ENCODE assay signal across 1 cellular context in the genomic region with DNA sequence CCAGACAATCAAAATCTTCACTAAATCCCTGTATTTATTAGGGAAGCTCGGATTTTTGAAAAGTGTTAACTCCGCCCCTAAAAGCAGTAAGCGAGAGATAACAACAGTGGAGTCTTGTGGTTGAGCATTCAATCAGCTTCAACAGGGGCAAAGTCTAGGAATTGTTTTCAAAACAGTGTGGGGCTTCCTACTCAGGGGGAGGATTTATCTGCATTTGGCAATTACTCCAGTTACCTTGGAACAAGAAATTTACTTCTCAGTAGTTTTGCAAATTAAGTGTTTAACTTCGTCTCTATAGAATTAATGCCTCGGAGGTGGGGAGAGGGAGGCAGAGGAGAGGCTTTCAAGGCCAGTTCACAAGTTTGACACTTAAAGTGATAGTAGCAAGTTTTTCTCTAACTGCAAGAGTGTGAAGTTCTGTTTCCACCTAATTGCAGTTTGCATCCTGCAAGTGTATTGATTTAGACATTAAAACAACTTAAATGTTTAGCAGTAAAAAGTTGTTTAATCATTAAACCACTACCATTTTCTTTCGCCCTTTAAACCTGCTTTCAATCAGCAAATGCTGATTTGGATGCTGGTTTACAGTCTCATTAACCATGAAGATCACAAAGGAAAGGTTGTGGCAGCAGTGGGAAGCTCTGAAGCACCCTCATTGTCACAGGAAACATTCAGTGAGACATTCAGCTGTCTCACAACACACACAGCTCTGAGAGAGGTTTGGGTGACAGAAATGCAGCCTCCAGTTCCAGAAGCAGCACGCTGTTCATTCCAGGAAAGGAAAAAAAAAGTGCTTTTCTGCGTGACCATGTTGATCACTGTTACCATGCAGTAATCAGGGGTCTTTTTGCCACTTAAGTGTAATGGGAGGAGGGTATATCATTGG.
TF ChIP-seq lines count a peak whose summit lies in the region.

No MANE protein-coding gene starts in this region.

TF ChIP-seq in HepG2, 621 proteins besides CTCF, POLR2A, EP300 and RAD21 (continued from another document and continues in another):
- TF ChIP-seq, protein P1, sequence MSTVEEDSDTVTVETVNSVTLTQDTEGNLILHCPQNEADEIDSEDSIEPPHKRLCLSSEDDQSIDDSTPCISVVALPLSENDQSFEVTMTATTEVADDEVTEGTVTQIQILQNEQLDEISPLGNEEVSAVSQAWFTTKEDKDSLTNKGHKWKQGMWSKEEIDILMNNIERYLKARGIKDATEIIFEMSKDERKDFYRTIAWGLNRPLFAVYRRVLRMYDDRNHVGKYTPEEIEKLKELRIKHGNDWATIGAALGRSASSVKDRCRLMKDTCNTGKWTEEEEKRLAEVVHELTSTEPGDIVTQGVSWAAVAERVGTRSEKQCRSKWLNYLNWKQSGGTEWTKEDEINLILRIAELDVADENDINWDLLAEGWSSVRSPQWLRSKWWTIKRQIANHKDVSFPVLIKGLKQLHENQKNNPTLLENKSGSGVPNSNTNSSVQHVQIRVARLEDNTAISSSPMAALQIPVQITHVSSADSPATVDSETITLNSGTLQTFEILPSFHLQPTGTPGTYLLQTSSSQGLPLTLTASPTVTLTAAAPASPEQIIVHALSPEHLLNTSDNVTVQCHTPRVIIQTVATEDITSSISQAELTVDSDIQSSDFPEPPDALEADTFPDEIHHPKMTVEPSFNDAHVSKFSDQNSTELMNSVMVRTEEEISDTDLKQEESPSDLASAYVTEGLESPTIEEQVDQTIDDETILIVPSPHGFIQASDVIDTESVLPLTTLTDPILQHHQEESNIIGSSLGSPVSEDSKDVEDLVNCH (CRISPR knock-in tag; IDR thresholded peaks at IDR 0.05): no peak
- TF ChIP-seq ASH2L (IDR thresholded peaks at IDR 0.05; ENCODE audit: insufficient read length, low read depth, low read length): peak; percentile 92
- TF ChIP-seq RFXAP (CRISPR knock-in tag; IDR thresholded peaks at IDR 0.05; ENCODE audit: borderline replicate concordance): no peak
- TF ChIP-seq REXO4 (CRISPR knock-in tag; IDR thresholded peaks at IDR 0.05; ENCODE audit: borderline replicate concordance): no peak
- TF ChIP-seq, protein P2, sequence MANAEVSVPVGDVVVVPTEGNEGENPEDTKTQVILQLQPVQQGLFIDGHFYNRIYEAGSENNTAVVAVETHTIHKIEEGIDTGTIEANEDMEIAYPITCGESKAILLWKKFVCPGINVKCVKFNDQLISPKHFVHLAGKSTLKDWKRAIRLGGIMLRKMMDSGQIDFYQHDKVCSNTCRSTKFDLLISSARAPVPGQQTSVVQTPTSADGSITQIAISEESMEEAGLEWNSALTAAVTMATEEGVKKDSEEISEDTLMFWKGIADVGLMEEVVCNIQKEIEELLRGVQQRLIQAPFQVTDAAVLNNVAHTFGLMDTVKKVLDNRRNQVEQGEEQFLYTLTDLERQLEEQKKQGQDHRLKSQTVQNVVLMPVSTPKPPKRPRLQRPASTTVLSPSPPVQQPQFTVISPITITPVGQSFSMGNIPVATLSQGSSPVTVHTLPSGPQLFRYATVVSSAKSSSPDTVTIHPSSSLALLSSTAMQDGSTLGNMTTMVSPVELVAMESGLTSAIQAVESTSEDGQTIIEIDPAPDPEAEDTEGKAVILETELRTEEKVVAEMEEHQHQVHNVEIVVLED (CRISPR knock-in tag; IDR thresholded peaks at IDR 0.05; ENCODE audit: borderline replicate concordance): peak; percentile 43; the same call in 1 of the 2 replicates
- no peak for TF ChIP-seq RFX5 (IDR thresholded peaks at IDR 0.05; ENCODE audit: low read depth, low read length)
- TF ChIP-seq KAT7 (CRISPR knock-in tag; IDR thresholded peaks at IDR 0.05; ENCODE audit: borderline replicate concordance): 0 out of 2 replicates have a peak, but pooled peaks have one; percentile 3
- TF ChIP-seq SRF (IDR thresholded peaks at IDR 0.05; ENCODE audit: low read depth, low read length): no peak
- peak; percentile 30; the same call in 1 of the 2 replicates for TF ChIP-seq KAT8 (CRISPR knock-in tag; IDR thresholded peaks at IDR 0.05)
- TF ChIP-seq, protein P3, sequence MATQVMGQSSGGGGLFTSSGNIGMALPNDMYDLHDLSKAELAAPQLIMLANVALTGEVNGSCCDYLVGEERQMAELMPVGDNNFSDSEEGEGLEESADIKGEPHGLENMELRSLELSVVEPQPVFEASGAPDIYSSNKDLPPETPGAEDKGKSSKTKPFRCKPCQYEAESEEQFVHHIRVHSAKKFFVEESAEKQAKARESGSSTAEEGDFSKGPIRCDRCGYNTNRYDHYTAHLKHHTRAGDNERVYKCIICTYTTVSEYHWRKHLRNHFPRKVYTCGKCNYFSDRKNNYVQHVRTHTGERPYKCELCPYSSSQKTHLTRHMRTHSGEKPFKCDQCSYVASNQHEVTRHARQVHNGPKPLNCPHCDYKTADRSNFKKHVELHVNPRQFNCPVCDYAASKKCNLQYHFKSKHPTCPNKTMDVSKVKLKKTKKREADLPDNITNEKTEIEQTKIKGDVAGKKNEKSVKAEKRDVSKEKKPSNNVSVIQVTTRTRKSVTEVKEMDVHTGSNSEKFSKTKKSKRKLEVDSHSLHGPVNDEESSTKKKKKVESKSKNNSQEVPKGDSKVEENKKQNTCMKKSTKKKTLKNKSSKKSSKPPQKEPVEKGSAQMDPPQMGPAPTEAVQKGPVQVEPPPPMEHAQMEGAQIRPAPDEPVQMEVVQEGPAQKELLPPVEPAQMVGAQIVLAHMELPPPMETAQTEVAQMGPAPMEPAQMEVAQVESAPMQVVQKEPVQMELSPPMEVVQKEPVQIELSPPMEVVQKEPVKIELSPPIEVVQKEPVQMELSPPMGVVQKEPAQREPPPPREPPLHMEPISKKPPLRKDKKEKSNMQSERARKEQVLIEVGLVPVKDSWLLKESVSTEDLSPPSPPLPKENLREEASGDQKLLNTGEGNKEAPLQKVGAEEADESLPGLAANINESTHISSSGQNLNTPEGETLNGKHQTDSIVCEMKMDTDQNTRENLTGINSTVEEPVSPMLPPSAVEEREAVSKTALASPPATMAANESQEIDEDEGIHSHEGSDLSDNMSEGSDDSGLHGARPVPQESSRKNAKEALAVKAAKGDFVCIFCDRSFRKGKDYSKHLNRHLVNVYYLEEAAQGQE (IDR thresholded peaks at IDR 0.05; ENCODE audit: borderline replicate concordance in 1 of 2, low read depth in 1 of 2, low read length in 2 of 2): peak in 1 of 2 experiments; percentile 21; a peak in 1 of 4 replicates
- peak; percentile 17; the same call in 1 of the 2 replicates for TF ChIP-seq KMT2B (CRISPR knock-in tag; IDR thresholded peaks at IDR 0.05)
- no peak for TF ChIP-seq KLF12 (CRISPR knock-in tag; IDR thresholded peaks at IDR 0.05; ENCODE audit: borderline replicate concordance)
- peak; percentile 39; the same call in 1 of the 2 replicates for TF ChIP-seq BCL6 (CRISPR knock-in tag; IDR thresholded peaks at IDR 0.05)
- TF ChIP-seq ZNF674 (CRISPR knock-in tag; IDR thresholded peaks at IDR 0.05; ENCODE audit: low read depth): no peak
- no peak for TF ChIP-seq ZBTB7A (CRISPR knock-in tag; IDR thresholded peaks at IDR 0.05)
- TF ChIP-seq ZNF292 (CRISPR knock-in tag; IDR thresholded peaks at IDR 0.05; ENCODE audit: borderline replicate concordance, low read depth): peak; percentile 48; the same call in 1 of the 2 replicates
- TF ChIP-seq, protein P4, sequence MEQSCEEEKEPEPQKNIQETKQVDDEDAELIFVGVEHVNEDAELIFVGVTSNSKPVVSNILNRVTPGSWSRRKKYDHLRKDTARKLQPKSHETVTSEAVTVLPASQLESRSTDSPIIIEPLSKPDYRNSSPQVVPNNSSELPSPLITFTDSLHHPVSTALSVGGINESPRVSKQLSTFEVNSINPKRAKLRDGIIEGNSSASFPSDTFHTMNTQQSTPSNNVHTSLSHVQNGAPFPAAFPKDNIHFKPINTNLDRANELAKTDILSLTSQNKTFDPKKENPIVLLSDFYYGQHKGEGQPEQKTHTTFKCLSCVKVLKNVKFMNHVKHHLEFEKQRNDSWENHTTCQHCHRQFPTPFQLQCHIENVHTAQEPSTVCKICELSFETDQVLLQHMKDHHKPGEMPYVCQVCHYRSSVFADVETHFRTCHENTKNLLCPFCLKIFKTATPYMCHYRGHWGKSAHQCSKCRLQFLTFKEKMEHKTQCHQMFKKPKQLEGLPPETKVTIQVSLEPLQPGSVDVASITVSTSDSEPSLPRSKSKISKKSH (CRISPR knock-in tag; IDR thresholded peaks at IDR 0.05; ENCODE audit: borderline replicate concordance): no peak
- TF ChIP-seq, protein P5, sequence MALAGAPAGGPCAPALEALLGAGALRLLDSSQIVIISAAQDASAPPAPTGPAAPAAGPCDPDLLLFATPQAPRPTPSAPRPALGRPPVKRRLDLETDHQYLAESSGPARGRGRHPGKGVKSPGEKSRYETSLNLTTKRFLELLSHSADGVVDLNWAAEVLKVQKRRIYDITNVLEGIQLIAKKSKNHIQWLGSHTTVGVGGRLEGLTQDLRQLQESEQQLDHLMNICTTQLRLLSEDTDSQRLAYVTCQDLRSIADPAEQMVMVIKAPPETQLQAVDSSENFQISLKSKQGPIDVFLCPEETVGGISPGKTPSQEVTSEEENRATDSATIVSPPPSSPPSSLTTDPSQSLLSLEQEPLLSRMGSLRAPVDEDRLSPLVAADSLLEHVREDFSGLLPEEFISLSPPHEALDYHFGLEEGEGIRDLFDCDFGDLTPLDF (CRISPR knock-in tag; IDR thresholded peaks at IDR 0.05): no peak
- no peak for TF ChIP-seq BHLHE40 (IDR thresholded peaks at IDR 0.05; ENCODE audit: low read length)
- TF ChIP-seq ZNF143 (CRISPR knock-in tag; IDR thresholded peaks at IDR 0.05): no peak
- TF ChIP-seq KDM6A (CRISPR knock-in tag; IDR thresholded peaks at IDR 0.05; ENCODE audit: low read depth): no peak; the same call in 1 of the 2 replicates
- TF ChIP-seq, protein P6, sequence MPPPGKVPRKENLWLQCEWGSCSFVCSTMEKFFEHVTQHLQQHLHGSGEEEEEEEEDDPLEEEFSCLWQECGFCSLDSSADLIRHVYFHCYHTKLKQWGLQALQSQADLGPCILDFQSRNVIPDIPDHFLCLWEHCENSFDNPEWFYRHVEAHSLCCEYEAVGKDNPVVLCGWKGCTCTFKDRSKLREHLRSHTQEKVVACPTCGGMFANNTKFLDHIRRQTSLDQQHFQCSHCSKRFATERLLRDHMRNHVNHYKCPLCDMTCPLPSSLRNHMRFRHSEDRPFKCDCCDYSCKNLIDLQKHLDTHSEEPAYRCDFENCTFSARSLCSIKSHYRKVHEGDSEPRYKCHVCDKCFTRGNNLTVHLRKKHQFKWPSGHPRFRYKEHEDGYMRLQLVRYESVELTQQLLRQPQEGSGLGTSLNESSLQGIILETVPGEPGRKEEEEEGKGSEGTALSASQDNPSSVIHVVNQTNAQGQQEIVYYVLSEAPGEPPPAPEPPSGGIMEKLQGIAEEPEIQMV (CRISPR knock-in tag; IDR thresholded peaks at IDR 0.05; ENCODE audit: low read depth): no peak
- 0 out of 2 replicates have a peak, but pooled peaks have one; percentile 34 for TF ChIP-seq MIER3 (CRISPR knock-in tag; IDR thresholded peaks at IDR 0.05; ENCODE audit: borderline replicate concordance)
- TF ChIP-seq, protein P7, sequence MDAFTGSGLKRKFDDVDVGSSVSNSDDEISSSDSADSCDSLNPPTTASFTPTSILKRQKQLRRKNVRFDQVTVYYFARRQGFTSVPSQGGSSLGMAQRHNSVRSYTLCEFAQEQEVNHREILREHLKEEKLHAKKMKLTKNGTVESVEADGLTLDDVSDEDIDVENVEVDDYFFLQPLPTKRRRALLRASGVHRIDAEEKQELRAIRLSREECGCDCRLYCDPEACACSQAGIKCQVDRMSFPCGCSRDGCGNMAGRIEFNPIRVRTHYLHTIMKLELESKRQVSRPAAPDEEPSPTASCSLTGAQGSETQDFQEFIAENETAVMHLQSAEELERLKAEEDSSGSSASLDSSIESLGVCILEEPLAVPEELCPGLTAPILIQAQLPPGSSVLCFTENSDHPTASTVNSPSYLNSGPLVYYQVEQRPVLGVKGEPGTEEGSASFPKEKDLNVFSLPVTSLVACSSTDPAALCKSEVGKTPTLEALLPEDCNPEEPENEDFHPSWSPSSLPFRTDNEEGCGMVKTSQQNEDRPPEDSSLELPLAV (CRISPR knock-in tag; conservative IDR thresholded peaks at IDR 0.05; ENCODE audit: low read depth): no peak
- TF ChIP-seq ZNF570 (CRISPR knock-in tag; IDR thresholded peaks at IDR 0.05; ENCODE audit: borderline replicate concordance): no peak
- TF ChIP-seq HDAC6 (IDR thresholded peaks at IDR 0.05; ENCODE audit: low read depth, low read length): no peak
- no peak for TF ChIP-seq CREB1 (IDR thresholded peaks at IDR 0.05)
- no peak; the same call in 1 of the 2 replicates for TF ChIP-seq CREB1 (CRISPR knock-in tag; IDR thresholded peaks at IDR 0.05)
- TF ChIP-seq ZNF160 (CRISPR knock-in tag; IDR thresholded peaks at IDR 0.05): no peak
- TF ChIP-seq, protein P8, sequence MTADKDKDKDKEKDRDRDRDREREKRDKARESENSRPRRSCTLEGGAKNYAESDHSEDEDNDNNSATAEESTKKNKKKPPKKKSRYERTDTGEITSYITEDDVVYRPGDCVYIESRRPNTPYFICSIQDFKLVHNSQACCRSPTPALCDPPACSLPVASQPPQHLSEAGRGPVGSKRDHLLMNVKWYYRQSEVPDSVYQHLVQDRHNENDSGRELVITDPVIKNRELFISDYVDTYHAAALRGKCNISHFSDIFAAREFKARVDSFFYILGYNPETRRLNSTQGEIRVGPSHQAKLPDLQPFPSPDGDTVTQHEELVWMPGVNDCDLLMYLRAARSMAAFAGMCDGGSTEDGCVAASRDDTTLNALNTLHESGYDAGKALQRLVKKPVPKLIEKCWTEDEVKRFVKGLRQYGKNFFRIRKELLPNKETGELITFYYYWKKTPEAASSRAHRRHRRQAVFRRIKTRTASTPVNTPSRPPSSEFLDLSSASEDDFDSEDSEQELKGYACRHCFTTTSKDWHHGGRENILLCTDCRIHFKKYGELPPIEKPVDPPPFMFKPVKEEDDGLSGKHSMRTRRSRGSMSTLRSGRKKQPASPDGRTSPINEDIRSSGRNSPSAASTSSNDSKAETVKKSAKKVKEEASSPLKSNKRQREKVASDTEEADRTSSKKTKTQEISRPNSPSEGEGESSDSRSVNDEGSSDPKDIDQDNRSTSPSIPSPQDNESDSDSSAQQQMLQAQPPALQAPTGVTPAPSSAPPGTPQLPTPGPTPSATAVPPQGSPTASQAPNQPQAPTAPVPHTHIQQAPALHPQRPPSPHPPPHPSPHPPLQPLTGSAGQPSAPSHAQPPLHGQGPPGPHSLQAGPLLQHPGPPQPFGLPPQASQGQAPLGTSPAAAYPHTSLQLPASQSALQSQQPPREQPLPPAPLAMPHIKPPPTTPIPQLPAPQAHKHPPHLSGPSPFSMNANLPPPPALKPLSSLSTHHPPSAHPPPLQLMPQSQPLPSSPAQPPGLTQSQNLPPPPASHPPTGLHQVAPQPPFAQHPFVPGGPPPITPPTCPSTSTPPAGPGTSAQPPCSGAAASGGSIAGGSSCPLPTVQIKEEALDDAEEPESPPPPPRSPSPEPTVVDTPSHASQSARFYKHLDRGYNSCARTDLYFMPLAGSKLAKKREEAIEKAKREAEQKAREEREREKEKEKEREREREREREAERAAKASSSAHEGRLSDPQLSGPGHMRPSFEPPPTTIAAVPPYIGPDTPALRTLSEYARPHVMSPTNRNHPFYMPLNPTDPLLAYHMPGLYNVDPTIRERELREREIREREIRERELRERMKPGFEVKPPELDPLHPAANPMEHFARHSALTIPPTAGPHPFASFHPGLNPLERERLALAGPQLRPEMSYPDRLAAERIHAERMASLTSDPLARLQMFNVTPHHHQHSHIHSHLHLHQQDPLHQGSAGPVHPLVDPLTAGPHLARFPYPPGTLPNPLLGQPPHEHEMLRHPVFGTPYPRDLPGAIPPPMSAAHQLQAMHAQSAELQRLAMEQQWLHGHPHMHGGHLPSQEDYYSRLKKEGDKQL (CRISPR knock-in tag; IDR thresholded peaks at IDR 0.05; ENCODE audit: low read depth): 0 out of 2 replicates have a peak, but pooled peaks have one; percentile 1
- TF ChIP-seq PHF21A (CRISPR knock-in tag; IDR thresholded peaks at IDR 0.05): 0 out of 2 replicates have a peak, but pooled peaks have one; percentile 23
- TF ChIP-seq ZNF878 (CRISPR knock-in tag; IDR thresholded peaks at IDR 0.05): no peak
- no peak for TF ChIP-seq HNRNPLL (IDR thresholded peaks at IDR 0.05; ENCODE audit: low read depth, low read length, poor library complexity, severe bottlenecking)
- TF ChIP-seq KDM5B (CRISPR knock-in tag; IDR thresholded peaks at IDR 0.05; ENCODE audit: borderline replicate concordance): no peak
- TF ChIP-seq TBP (CRISPR knock-in tag; IDR thresholded peaks at IDR 0.05): no peak
- TF ChIP-seq JARID2 (CRISPR knock-in tag; IDR thresholded peaks at IDR 0.05; ENCODE audit: insufficient replicate concordance): no peak
